1 cellular context compared by ENCODE assay signal in the genomic region with DNA sequence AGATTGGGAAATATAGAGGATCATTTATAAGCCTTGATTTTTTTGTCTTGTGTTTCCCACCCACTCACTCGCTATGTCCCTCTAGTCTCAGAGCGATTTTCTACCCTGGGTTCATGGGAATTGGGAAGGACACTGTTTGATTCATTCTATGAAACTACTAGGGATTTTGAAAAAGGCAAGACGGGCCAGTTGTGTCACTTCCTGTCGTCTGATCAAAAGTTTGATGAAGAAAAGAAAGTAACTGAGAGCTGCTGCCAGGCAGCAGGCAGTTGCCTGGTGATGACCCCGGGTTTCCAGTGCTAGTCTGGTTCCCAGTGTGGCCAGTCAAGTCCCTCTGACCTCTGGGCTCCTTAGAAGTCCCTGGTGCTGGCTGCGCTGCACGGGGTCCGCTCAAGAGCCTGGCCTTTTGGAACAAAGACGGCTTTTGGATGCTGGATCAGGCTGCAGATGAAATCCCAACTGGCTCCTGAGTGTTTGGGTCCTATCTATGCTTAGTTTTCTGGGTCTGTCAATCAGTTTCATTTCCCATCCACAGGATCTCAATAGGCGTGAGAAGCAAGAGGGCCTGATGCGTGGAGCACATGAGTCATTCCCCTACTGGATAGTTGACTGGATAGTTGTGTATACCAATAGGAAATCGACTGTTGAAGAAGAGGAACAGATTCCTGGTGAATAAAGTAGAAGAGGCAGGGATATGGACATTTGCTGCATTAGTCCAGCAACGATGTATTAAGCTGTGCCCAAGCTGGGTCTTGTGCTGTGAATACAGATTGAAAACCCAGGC.
TF ChIP-seq lines count a peak whose summit lies in the region.

No MANE protein-coding gene starts in this region.

TF ChIP-seq in IMR-90, 13 proteins besides CTCF, POLR2A, EP300 and RAD21 (continued from another document):
- TF ChIP-seq CHD1 (IDR thresholded peaks at IDR 0.05; ENCODE audit: low read depth, low read length): no peak
TF ChIP-seq in IMR-90: peak in this region for 0.
